In genomic region chr2:179332903-179333302, GRCh38 we compare ENCODE assay signal across 1 cellular context.
TF ChIP-seq lines count a peak whose summit lies in the region.

No MANE protein-coding gene starts in this region.

TF ChIP-seq in GM23338, 12 proteins besides CTCF, POLR2A, EP300 and RAD21 (continued from another document):
- no peak for TF ChIP-seq ZNF462 (CRISPR knock-in tag; IDR thresholded peaks at IDR 0.05)
